In the genomic region with DNA sequence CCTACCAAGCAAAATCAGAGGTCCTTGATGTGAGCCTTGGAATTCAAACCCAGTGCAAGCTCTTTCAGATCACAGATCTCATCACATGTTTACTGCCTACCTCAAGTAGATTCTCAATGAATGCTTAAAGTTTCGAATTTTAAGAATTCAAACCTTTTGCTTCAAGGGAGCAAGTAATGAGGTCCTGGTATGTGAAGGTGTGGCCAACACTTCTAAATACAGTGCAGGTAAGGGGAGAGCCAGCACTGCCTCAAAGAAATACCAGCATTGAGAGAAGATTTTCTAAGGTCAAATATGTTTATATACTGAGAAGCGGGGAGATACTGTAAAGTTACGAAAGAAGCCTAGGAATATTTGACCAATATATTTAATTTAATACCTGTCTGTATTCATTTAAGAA, we compare ENCODE assay signal across 1 cellular context.
TF ChIP-seq lines count a peak whose summit lies in the region.

No MANE protein-coding gene starts in this region.

TF ChIP-seq in GM23338, 12 proteins besides CTCF, POLR2A, EP300 and RAD21 (continued from another document):
- TF ChIP-seq, protein P1, sequence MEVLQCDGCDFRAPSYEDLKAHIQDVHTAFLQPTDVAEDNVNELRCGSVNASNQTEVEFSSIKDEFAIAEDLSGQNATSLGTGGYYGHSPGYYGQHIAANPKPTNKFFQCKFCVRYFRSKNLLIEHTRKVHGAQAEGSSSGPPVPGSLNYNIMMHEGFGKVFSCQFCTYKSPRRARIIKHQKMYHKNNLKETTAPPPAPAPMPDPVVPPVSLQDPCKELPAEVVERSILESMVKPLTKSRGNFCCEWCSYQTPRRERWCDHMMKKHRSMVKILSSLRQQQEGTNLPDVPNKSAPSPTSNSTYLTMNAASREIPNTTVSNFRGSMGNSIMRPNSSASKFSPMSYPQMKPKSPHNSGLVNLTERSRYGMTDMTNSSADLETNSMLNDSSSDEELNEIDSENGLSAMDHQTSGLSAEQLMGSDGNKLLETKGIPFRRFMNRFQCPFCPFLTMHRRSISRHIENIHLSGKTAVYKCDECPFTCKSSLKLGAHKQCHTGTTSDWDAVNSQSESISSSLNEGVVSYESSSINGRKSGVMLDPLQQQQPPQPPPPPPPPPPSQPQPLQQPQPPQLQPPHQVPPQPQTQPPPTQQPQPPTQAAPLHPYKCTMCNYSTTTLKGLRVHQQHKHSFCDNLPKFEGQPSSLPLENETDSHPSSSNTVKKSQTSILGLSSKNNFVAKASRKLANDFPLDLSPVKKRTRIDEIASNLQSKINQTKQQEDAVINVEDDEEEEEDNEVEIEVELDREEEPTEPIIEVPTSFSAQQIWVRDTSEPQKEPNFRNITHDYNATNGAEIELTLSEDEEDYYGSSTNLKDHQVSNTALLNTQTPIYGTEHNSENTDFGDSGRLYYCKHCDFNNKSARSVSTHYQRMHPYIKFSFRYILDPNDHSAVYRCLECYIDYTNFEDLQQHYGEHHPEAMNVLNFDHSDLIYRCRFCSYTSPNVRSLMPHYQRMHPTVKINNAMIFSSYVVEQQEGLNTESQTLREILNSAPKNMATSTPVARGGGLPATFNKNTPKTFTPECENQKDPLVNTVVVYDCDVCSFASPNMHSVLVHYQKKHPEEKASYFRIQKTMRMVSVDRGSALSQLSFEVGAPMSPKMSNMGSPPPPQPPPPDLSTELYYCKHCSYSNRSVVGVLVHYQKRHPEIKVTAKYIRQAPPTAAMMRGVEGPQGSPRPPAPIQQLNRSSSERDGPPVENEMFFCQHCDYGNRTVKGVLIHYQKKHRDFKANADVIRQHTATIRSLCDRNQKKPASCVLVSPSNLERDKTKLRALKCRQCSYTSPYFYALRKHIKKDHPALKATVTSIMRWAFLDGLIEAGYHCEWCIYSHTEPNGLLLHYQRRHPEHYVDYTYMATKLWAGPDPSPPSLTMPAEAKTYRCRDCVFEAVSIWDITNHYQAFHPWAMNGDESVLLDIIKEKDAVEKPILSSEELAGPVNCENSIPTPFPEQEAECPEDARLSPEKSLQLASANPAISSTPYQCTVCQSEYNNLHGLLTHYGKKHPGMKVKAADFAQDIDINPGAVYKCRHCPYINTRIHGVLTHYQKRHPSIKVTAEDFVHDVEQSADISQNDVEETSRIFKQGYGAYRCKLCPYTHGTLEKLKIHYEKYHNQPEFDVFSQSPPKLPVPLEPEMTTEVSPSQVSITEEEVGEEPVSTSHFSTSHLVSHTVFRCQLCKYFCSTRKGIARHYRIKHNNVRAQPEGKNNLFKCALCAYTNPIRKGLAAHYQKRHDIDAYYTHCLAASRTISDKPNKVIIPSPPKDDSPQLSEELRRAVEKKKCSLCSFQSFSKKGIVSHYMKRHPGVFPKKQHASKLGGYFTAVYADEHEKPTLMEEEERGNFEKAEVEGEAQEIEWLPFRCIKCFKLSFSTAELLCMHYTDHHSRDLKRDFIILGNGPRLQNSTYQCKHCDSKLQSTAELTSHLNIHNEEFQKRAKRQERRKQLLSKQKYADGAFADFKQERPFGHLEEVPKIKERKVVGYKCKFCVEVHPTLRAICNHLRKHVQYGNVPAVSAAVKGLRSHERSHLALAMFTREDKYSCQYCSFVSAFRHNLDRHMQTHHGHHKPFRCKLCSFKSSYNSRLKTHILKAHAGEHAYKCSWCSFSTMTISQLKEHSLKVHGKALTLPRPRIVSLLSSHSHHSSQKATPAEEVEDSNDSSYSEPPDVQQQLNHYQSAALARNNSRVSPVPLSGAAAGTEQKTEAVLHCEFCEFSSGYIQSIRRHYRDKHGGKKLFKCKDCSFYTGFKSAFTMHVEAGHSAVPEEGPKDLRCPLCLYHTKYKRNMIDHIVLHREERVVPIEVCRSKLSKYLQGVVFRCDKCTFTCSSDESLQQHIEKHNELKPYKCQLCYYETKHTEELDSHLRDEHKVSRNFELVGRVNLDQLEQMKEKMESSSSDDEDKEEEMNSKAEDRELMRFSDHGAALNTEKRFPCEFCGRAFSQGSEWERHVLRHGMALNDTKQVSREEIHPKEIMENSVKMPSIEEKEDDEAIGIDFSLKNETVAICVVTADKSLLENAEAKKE (CRISPR knock-in tag; IDR thresholded peaks at IDR 0.05), result no peak
- TF ChIP-seq EZH2 (IDR thresholded peaks at IDR 0.05; ENCODE audit: low read depth, unreplicated experiment) (no peak), POLR2AphosphoS5 (IDR thresholded peaks at IDR 0.05; ENCODE audit: low read depth) (no peak)
- TF ChIP-seq, protein P2, sequence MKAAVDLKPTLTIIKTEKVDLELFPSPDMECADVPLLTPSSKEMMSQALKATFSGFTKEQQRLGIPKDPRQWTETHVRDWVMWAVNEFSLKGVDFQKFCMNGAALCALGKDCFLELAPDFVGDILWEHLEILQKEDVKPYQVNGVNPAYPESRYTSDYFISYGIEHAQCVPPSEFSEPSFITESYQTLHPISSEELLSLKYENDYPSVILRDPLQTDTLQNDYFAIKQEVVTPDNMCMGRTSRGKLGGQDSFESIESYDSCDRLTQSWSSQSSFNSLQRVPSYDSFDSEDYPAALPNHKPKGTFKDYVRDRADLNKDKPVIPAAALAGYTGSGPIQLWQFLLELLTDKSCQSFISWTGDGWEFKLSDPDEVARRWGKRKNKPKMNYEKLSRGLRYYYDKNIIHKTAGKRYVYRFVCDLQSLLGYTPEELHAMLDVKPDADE (IDR thresholded peaks at IDR 0.05), result no peak
